8 cellular contexts compared by ENCODE assay signal in genomic region chr18:57561728-57562423, GRCh38. TPM values are rescaled to one million over a fixed set of nuclear protein-coding genes. Genes with fewer than 3 reads are reported as not detected.
A peak's percentile ranks its signal among the peaks of the same experiment; 100 is the strongest.
DNase-seq lines count a peak whose midpoint lies in the region; ATAC-seq and TF ChIP-seq lines count a peak whose summit lies in the region.

No MANE protein-coding gene starts in this region.

- H3K9me3 ChIP-seq in PC-3 (ENCODE audit: low read length) (no peaks in the 10 kb centered on the region), aorta (ENCODE audit: control insufficient read depth, low read length) (no peaks in the 10 kb centered on the region)

- WGBS in aorta, 2 donors = 35 to 39% methylated on average over 4 of the region's 4 CpGs

- DNase-seq in stimulated activated CD4-positive, alpha-beta T cell treated with anti-CD3 and anti-CD28 coated beads, Interleukin-15, amount 100 ng/mL, for 24 hours = peak; percentile 12
- DNase-seq in stimulated activated CD4-positive, alpha-beta T cell treated with anti-CD3 and anti-CD28 coated beads, Interleukin-12 subunit alpha, Interleukin-12 subunit beta, amount 100 ng/mL, for 4 hours = no peak
- DNase-seq in KBM-7 (peak; percentile 77), PC-3 (peak; percentile 57), cerebellar cortex (ENCODE audit: low spot score) (peak; percentile 62), left lobe of liver (ENCODE audit: low spot score) (no peak), aorta (no peak), NCI-H2081 treated with DMSO at 0.1 percent for 48 hours (lab: John Stamatoyannopoulos, UW) (no peak)

- no peaks in the 10 kb centered on the region for H3K79me2 ChIP-seq in PC-3 (ENCODE audit: low read length)

- H3K9me2 ChIP-seq in PC-3 (replicated peaks; ENCODE audit: low read length) = no peaks in the 10 kb centered on the region

- no peak overlapping the region for H3K4me2 ChIP-seq in PC-3 (ENCODE audit: low read length)

- no peaks in the 10 kb centered on the region for H4K20me1 ChIP-seq in PC-3 (ENCODE audit: low read length)

- no peaks in the 10 kb centered on the region for H3F3A ChIP-seq in PC-3 (ENCODE audit: low read length, unreplicated experiment)

- TF ChIP-seq CTCF in PC-3 (conservative IDR thresholded peaks at IDR 0.05; ENCODE audit: low read depth, low read length) = peak; percentile 93

- H3K27ac ChIP-seq in PC-3 (ENCODE audit: low read length) (no peak overlapping the region), aorta (ENCODE audit: low read depth in 1 of 2, low read length in 2 of 2) (no peak overlapping the region)

- H3K4me3 ChIP-seq in PC-3 (ENCODE audit: low read length) (no peak overlapping the region), aorta (ENCODE audit: low read length in 2 of 2) (no peak overlapping the region)

- intact Hi-C loops in PC-3 (cut with micrococcal nuclease) (loop anchor here (2.0 to 5.0 kb wide), 2 partner anchors 100 to 813 kb away; no protein-coding TSS in a partner anchor), aorta (cut with DNase I) (loop anchor here in 1 of 2 donors (5.0 kb wide), 1 partner anchor 815 kb away; no protein-coding TSS in a partner anchor)

- CTCF ChIA-PET in PC-3 (lab: Charles Lee) = interaction anchor here (0.7 kb wide), 1 partner anchor 127 kb away, joined by 7 read pairs; the partner anchor contains the start of gene ONECUT2

- H3K27me3 ChIP-seq in PC-3 (ENCODE audit: low read length) = no peaks in the 10 kb centered on the region
- H3K27me3 ChIP-seq in aorta (ENCODE audit: control insufficient read depth in 1 of 2, insufficient read depth in 2 of 2, low read length in 1 of 2) = no peaks in the 10 kb centered on the region

- POLR2A ChIA-PET in PC-3 (lab: Charles Lee; ENCODE audit: unreplicated experiment) = no interaction called here

- H3K4me1 ChIP-seq in PC-3 (ENCODE audit: insufficient read depth, low read length) = no peaks in the 10 kb centered on the region
- H3K4me1 ChIP-seq in aorta (ENCODE audit: control insufficient read depth in 1 of 2, insufficient read depth in 2 of 2, low read length in 2 of 2) = no peaks in the 10 kb centered on the region

- ATAC-seq in PC-3 (0 out of 2 replicates have a peak, but pooled peaks have one; percentile 42), left lobe of liver (peak; percentile 83), aorta (ENCODE audit: low FRiP score) (peak; percentile 54)

- H3K9ac ChIP-seq in PC-3 (ENCODE audit: low read length) = no peak overlapping the region

- BruUV-seq in PC-3 (replicated peaks; lab: Mats Ljungman, UMichigan) = no TSS peak

- H2AFZ ChIP-seq in PC-3 (ENCODE audit: low read length) = no peak overlapping the region

- in situ Hi-C loops in KBM-7 (cut with MboI; ENCODE audit: low pct_unique_long_range_greater_than_20kb, low sequenced_read_pairs) = no loop called here

- H3K36me3 ChIP-seq in PC-3 (ENCODE audit: low read depth, low read length) = peaks cover 24% of the 10 kb centered on the region
- H3K36me3 ChIP-seq in aorta (ENCODE audit: control insufficient read depth in 1 of 2, insufficient read depth in 2 of 2, low read length in 1 of 2) = peaks cover 0 to 8% of the 10 kb centered on the region in 2 donors

RNA-seq across cellular contexts. Expression of gene FECH, which starts 24.6 kb away (rescaled TPM):
- 87.7 and 136 TPM in 2 replicates for total RNA-seq in PC-3 (2014; rRNA removed)
- total RNA-seq in left lobe of liver = 31.5 TPM
- 10 to 100 TPM; 13.5 to 21.9 TPM for total RNA-seq in aorta
- polyA plus RNA-seq in aorta = 10 to 100 TPM; 11.7 to 13.6 TPM

RNA-seq across cellular contexts. Expression of gene NARS1, which starts 59.8 kb away (rescaled TPM):
- 125 and 161 TPM in 2 replicates for total RNA-seq in PC-3 (2014; rRNA removed)
- total RNA-seq in left lobe of liver = 36.9 TPM
- 10 to 100 TPM; 67.3 to 77.3 TPM for total RNA-seq in aorta
- polyA plus RNA-seq in aorta = 10 to 100 TPM; 61.8 to 65.0 TPM

Comparison
In these comparisons a context has a peak if more than half of its experiments do, and no peak if none do; other contexts are left out.
1. DNase-seq: peak in stimulated activated CD4-positive, alpha-beta T cell treated with anti-CD3 and anti-CD28 coated beads, Interleukin-15, amount 100 ng/mL, for 24 hours (single experiment), KBM-7 (single experiment), PC-3 (single experiment) and cerebellar cortex (single experiment); none in stimulated activated CD4-positive, alpha-beta T cell treated with anti-CD3 and anti-CD28 coated beads, Interleukin-12 subunit alpha, Interleukin-12 subunit beta, amount 100 ng/mL, for 4 hours (single experiment), left lobe of liver (single experiment), aorta (0 of 2) and NCI-H2081 treated with DMSO at 0.1 percent for 48 hours (single experiment).
2. Peak in every context shown above with its lines, with median percentiles within 50 percentile points of each other: ATAC-seq.